Comparison of ENCODE assay signal across 11 cellular contexts in the genomic region with DNA sequence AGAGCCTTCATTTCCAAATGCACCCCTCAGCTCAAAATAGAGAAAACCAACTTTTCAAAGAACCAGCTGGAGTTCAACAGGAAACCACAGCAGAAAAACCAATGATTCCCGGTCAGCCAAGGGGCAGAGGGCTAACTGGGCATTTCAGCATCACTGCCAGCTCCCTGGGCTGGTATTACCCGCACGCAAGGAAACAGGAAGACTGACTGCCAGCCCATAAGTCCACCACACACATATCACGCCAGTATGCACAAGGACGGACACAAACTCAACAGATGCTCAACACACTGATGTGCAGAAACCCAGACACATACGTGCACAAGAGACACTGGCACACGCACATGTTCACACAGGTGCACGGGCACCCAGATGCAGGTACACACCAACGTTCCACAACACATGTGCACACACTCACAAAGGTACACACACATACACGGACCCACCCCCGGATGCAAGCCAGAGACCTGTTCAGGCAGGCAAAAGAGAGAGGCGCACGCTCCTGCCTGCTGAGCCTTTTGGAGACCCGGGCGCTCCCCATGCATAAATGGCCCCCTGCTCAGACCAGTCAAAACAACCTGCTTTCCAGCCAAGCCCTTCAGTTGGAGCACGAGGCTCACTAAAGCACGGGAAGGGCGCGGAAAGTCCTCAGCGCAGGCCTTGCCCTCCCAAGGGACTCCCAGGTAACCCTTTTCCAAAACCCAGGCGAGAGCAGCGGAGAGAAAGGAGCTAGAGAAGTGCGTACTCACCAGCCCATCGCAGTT. TPM values are rescaled to one million over a fixed set of nuclear protein-coding genes. Genes with fewer than 3 reads are reported as not detected.
DNase-seq lines count a peak whose midpoint lies in the region; ATAC-seq and TF ChIP-seq lines count a peak whose summit lies in the region.
"Had no signal": no experiment of that assay in that cellular context is flagged by ENCODE, and none has a peak within 500 bp of the region (broad histone marks: within the 10 kb centered on the region; RNA-seq: fewer than 3 reads in every experiment).

No MANE protein-coding gene starts in this region.

- no peaks in the 10 kb centered on the region for H3K9me3 Mint-ChIP-seq in natural killer cell
- no peaks in the 10 kb centered on the region for H3K9me3 Mint-ChIP-seq in natural killer cell treated with Interleukin-12 subunit alpha and Interleukin-12 subunit beta and Interleukin-15 and Interleukin-18, amount 100 ng/mL, for 72 hours
- peaks cover 0 to 3% (median 0%) of the 10 kb centered on the region in 7 donors for H3K9me3 Mint-ChIP-seq in naive B cell

- TF ChIP-seq POLR2A in esophagus squamous epithelium (IDR thresholded peaks at IDR 0.05), result no peak

- no peak for DNase-seq in natural killer cell
- DNase-seq in natural killer cell treated with Interleukin-12 subunit alpha and Interleukin-12 subunit beta and Interleukin-15 and Interleukin-18, amount 100 ng/mL, for 72 hours (ENCODE audit: low spot score), result no peak
- no peak for DNase-seq in esophagus squamous epithelium (lab: John Stamatoyannopoulos, UW)
- no peak for DNase-seq in naive B cell
- no peak for DNase-seq in iPS-NIHi7 (ENCODE audit: extremely low spot score)
- DNase-seq in DMS153 (lab: John Stamatoyannopoulos, UW), result no peak
- DNase-seq in stimulated activated CD4-positive, alpha-beta T cell treated with anti-CD3 and anti-CD28 coated beads, Interleukin-1b, Interleukin-23, amount 100 ng/mL, for 48 hours, result no peak
- DNase-seq: activated naive CD4-positive, alpha-beta T cell; NCI-H1436 treated with DMSO at 0.1 percent for 48 hours had no signal

- H3K4me3 Mint-ChIP-seq in natural killer cell, result peak overlapping the region; percentile 58
- H3K4me3 Mint-ChIP-seq in natural killer cell treated with Interleukin-12 subunit alpha and Interleukin-12 subunit beta and Interleukin-15 and Interleukin-18, amount 100 ng/mL, for 72 hours, result no peak overlapping the region
- H3K4me3 Mint-ChIP-seq in naive B cell, result peak overlapping the region in 6 of 8 donors; percentile 48 to 85 (median 72)

- no peaks in the 10 kb centered on the region for H3K9me3 ChIP-seq in esophagus squamous epithelium

- H3K36me3 ChIP-seq in esophagus squamous epithelium, result no peaks in the 10 kb centered on the region

- ATAC-seq in natural killer cell (no peak), naive B cell (ENCODE audit: low read depth in 2 of 2) (no peak), GM21526 (IDR thresholded peaks at IDR 0.05; ENCODE audit: low FRiP score, unreplicated experiment) (no peak)
- ATAC-seq in natural killer cell treated with Interleukin-12 subunit alpha and Interleukin-12 subunit beta and Interleukin-15 and Interleukin-18, amount 100 ng/mL, for 72 hours, result no peak

- intact Hi-C loops in natural killer cell (cut with micrococcal nuclease), result no loop called here
- intact Hi-C loops in esophagus squamous epithelium (cut with DNase I), result no loop called here

- H3K27me3 Mint-ChIP-seq in natural killer cell (ENCODE audit: low read depth in 2 of 2), result peaks cover 44 to 53% of the 10 kb centered on the region in 2 donors
- H3K27me3 Mint-ChIP-seq in natural killer cell treated with Interleukin-12 subunit alpha and Interleukin-12 subunit beta and Interleukin-15 and Interleukin-18, amount 100 ng/mL, for 72 hours, result peaks cover 46 to 50% of the 10 kb centered on the region in 2 donors
- H3K27me3 Mint-ChIP-seq in naive B cell, result peaks cover 35 to 73% (median 70%) of the 10 kb centered on the region in 3 donors

- peaks cover 20 to 37% (median 20%) of the 10 kb centered on the region in 3 donors for H3K4me1 ChIP-seq in esophagus squamous epithelium

- 40 to 41% methylated on average over 2 to 6 of the region's 24 CpGs for WGBS in esophagus squamous epithelium, 2 donors

- peaks cover 0 to 70% (median 3%) of the 10 kb centered on the region in 4 donors for H3K27me3 ChIP-seq in esophagus squamous epithelium

- H3K27ac ChIP-seq in esophagus squamous epithelium, result peak overlapping the region in 1 of 4 donors; percentile 89

- H3K27ac Mint-ChIP-seq in natural killer cell, result no peak overlapping the region
- H3K27ac Mint-ChIP-seq in natural killer cell treated with Interleukin-12 subunit alpha and Interleukin-12 subunit beta and Interleukin-15 and Interleukin-18, amount 100 ng/mL, for 72 hours, result no peak overlapping the region
- no peak overlapping the region for H3K27ac Mint-ChIP-seq in naive B cell

- H3K36me3 Mint-ChIP-seq in natural killer cell (no peaks in the 10 kb centered on the region), naive B cell (peaks cover 0 to 8% of the 10 kb centered on the region in 2 donors)
- H3K36me3 Mint-ChIP-seq in natural killer cell treated with Interleukin-12 subunit alpha and Interleukin-12 subunit beta and Interleukin-15 and Interleukin-18, amount 100 ng/mL, for 72 hours, result no peaks in the 10 kb centered on the region

- H3K4me1 Mint-ChIP-seq in natural killer cell, result peaks cover 0 to 5% of the 10 kb centered on the region in 2 donors
- no peaks in the 10 kb centered on the region for H3K4me1 Mint-ChIP-seq in natural killer cell treated with Interleukin-12 subunit alpha and Interleukin-12 subunit beta and Interleukin-15 and Interleukin-18, amount 100 ng/mL, for 72 hours (ENCODE audit: low read depth in 2 of 2)
- peaks cover 4 to 23% (median 13%) of the 10 kb centered on the region in 3 donors for H3K4me1 Mint-ChIP-seq in naive B cell

- peak overlapping the region; percentile 40 to 79 (median 56) for H3K4me3 ChIP-seq in esophagus squamous epithelium

- no peak for TF ChIP-seq CTCF in natural killer cell (IDR thresholded peaks at IDR 0.05)
- TF ChIP-seq CTCF in esophagus squamous epithelium (IDR thresholded peaks at IDR 0.05), result no peak

RNA-seq across cellular contexts. Expression of a gene that starts 2.1 kb away (rescaled TPM):
- under 1 TPM in 1 of 3 donors, not detected in 2; 0.28 TPM for total RNA-seq in natural killer cell
- total RNA-seq in natural killer cell treated with Interleukin-12 subunit alpha and Interleukin-12 subunit beta and Interleukin-15 and Interleukin-18, amount 100 ng/mL, for 72 hours, result not detected
- 10 to 100 TPM in 1 of 4 donors, 1 to 10 TPM in 3; 1.3 to 10.3 (median 5.2) TPM for total RNA-seq in esophagus squamous epithelium
- not detected for polyA plus RNA-seq in naive B cell (ENCODE audit: low read depth in 6 of 6)
- total RNA-seq: T-helper 1 cell treated with Interleukin-12 subunit alpha and Interleukin-12 subunit beta and Interleukin-4 antibody, amounts not matched to agents 30 ng/mL and 1 ng/mL, for 36 hours had no signal
